Comparison of ENCODE assay signal across 13 cellular contexts in genomic region chr3:15171096-15171495, GRCh38. TPM values are rescaled to one million over a fixed set of nuclear protein-coding genes. Genes with fewer than 3 reads are reported as not detected.
DNase-seq lines count a peak whose midpoint lies in the region; ATAC-seq, FAIRE-seq and TF ChIP-seq lines count a peak whose summit lies in the region.
"Had no signal": no experiment of that assay in that cellular context is flagged by ENCODE, and none has a peak within 500 bp of the region (broad histone marks: within the 10 kb centered on the region; RNA-seq: fewer than 3 reads in every experiment).

No MANE protein-coding gene starts in this region.

- no peak for TF ChIP-seq RAD21 in K562 (CRISPR knock-in tag; conservative IDR thresholded peaks at IDR 0.05 in 1 of 2, IDR thresholded peaks at IDR 0.05 in 1 of 2)

- no peak for FAIRE-seq in K562 (lab: Jason Lieb, UNC)

- intact Hi-C loops in K562 (cut with micrococcal nuclease): no loop called here
- intact Hi-C loops in vagina (cut with DNase I): no loop called here
- intact Hi-C loops in posterior vena cava (cut with DNase I): no loop called here

- no peak overlapping the region for H3K4me3 ChIP-seq in GM12864 (ENCODE audit: low read depth, low read length)
- no peak overlapping the region for H3K4me3 ChIP-seq in K562
- no peak overlapping the region for H3K4me3 ChIP-seq in vagina
- H3K4me3 ChIP-seq: left ventricle myocardium inferior, tibial nerve had no signal

- no peak for TF ChIP-seq POLR2A in K562 (conservative IDR thresholded peaks at IDR 0.05)
- no peak for TF ChIP-seq POLR2A in vagina (IDR thresholded peaks at IDR 0.05)

- no peaks in the 10 kb centered on the region for H3K4me1 ChIP-seq in K562 (replicated peaks in 1 of 2; ENCODE audit: control insufficient read depth in 2 of 2, insufficient read depth in 2 of 2, low read length in 2 of 2)
- peaks cover 5% of the 10 kb centered on the region for H3K4me1 ChIP-seq in vagina
- H3K4me1 ChIP-seq: tibial nerve had no signal

- H3K9ac ChIP-seq in K562 (ENCODE audit: insufficient read depth in 1 of 2, low read depth in 2 of 2, low read length in 2 of 2): no peak overlapping the region

- no TSS peak for BruUV-seq in K562 (replicated peaks; lab: Mats Ljungman, UMichigan)

- H2AFZ ChIP-seq in K562 (ENCODE audit: low read depth, low read length): no peak overlapping the region

- 0% methylated on average over 3 of the region's 3 CpGs for WGBS in K562 (ENCODE audit: insufficient coverage, low coverage, missing lambda C conversion rate)

- DNase-seq in GM12864 (ENCODE audit: low read depth) (peak; percentile 3), K562 (ENCODE audit: extremely low read depth in 1 of 4, low spot score in 3 of 4) (no peak), vagina (ENCODE audit: extremely low spot score in 2 of 2) (no peak), retina (no peak), posterior vena cava (ENCODE audit: low spot score) (no peak)
- DNase-seq: EL, left ventricle myocardium inferior, NCI-H1092 treated with DMSO at 0.1 percent for 48 hours had no signal

- no peaks in the 10 kb centered on the region for H3K79me2 ChIP-seq in K562 (ENCODE audit: control insufficient read depth, insufficient read depth, low read length)

- H3K9me3 ChIP-seq in K562 (replicated peaks; ENCODE audit: control insufficient read depth, insufficient read depth, low read depth, low read length) (no peaks in the 10 kb centered on the region), vagina (no peaks in the 10 kb centered on the region)
- H3K9me3 ChIP-seq: tibial nerve had no signal

- H3K27ac ChIP-seq in K562 (ENCODE audit: extremely low read depth, low read depth, low read length) (no peak overlapping the region), vagina (no peak overlapping the region)
- H3K27ac ChIP-seq: HL-60, left ventricle myocardium inferior, tibial nerve had no signal

- TF ChIP-seq CTCF in GM12864 (IDR thresholded peaks at IDR 0.05; ENCODE audit: low read depth, low read length, missing control alignments) (no peak), K562 (IDR thresholded peaks at IDR 0.05 in 2 of 3, conservative IDR thresholded peaks at IDR 0.05 in 1 of 3; ENCODE audit: insufficient read depth in 2 of 3, low read depth in 1 of 3, low read length in 3 of 3) (no peak), vagina (IDR thresholded peaks at IDR 0.05) (no peak)

- H3K36me3 ChIP-seq in K562 (ENCODE audit: control insufficient read depth, insufficient read depth, low read length) (no peaks in the 10 kb centered on the region), vagina (no peaks in the 10 kb centered on the region)
- H3K36me3 ChIP-seq: left ventricle myocardium inferior, tibial nerve had no signal

- in situ Hi-C loops in K562 (cut with MboI): no loop called here

- no peaks in the 10 kb centered on the region for H3K9me1 ChIP-seq in K562 (ENCODE audit: control insufficient read depth, insufficient read depth, low read length)

- CTCF ChIA-PET in K562 (lab: Yijun Ruan, JAX; ENCODE audit: low intra/inter-chr PET ratio): no interaction called here

- H4K20me1 ChIP-seq in K562 (replicated peaks; ENCODE audit: control insufficient read depth, insufficient read depth, low read length): no peaks in the 10 kb centered on the region

- H3K4me2 ChIP-seq in K562 (ENCODE audit: insufficient read depth, low read length): no peak overlapping the region

- POLR2A ChIA-PET in K562 (lab: Yijun Ruan, JAX): interaction anchor here (0.6 to 1.1 kb wide), 2 partner anchors 22 to 553 kb away, joined by 3 to 4 read pairs; no protein-coding TSS in a partner anchor

- no peak for TF ChIP-seq EP300 in K562 (IDR thresholded peaks at IDR 0.05; ENCODE audit: low read length)

- peak; percentile 58 for ATAC-seq in GM19467 (IDR thresholded peaks at IDR 0.05; ENCODE audit: unreplicated experiment)
- peak; percentile 68 for ATAC-seq in HG03354 (IDR thresholded peaks at IDR 0.05; ENCODE audit: poor library complexity, severe bottlenecking, unreplicated experiment)
- ATAC-seq in K562: no peak
- ATAC-seq in HG03025 (IDR thresholded peaks at IDR 0.05; ENCODE audit: low FRiP score, unreplicated experiment): no peak

- H3K27me3 ChIP-seq in K562 (ENCODE audit: control insufficient read depth in 2 of 2, insufficient read depth in 2 of 2, low read length in 2 of 2): peaks cover 22 to 30% of the 10 kb centered on the region in 2 experiments
- H3K27me3 ChIP-seq in vagina: no peaks in the 10 kb centered on the region
- H3K27me3 ChIP-seq: tibial nerve had no signal

TF ChIP-seq in K562, 482 proteins besides CTCF, POLR2A, EP300 and RAD21:
- TF ChIP-seq CEBPB (tag; IDR thresholded peaks at IDR 0.05) (peak; percentile 29; the same call in 1 of the 2 replicates), FOXA3 (CRISPR knock-in tag; conservative IDR thresholded peaks at IDR 0.05 in 1 of 2, IDR thresholded peaks at IDR 0.05 in 1 of 2) (peak in 1 of 2 experiments; percentile 69; a peak in 2 of 4 replicates), BDP1 (IDR thresholded peaks at IDR 0.05; ENCODE audit: insufficient read depth, insufficient read length) (no peak)

RNA-seq across cellular contexts. Expression of gene CAPN7, which starts 35.0 kb away (rescaled TPM):
- total RNA-seq in K562 (2011; cell fraction: chromatin; rRNA removed; ENCODE audit: low replicate concordance): 37.7 and 89.2 TPM in 2 replicates
- total RNA-seq in K562 (2011; cell fraction: nucleolus; rRNA removed): 26.5 and 27.1 TPM in 2 replicates
- 32.0 and 50.1 TPM in 2 replicates for total RNA-seq in K562 (2011; cell fraction: nucleoplasm; rRNA removed)
- total RNA-seq in K562 (2014; rRNA removed): 27.0 and 32.7 TPM in 2 replicates
- 33.4 and 35.3 TPM in 2 replicates for total RNA-seq in K562 (2014; rRNA removed; fragmentation: Illumina TruSeq; extraction: Trizol)
- total RNA-seq in K562 (2015; rRNA removed; fragmentation: Illumina TruSeq; extraction: Trizol): 31.7 and 37.5 TPM in 2 replicates
- 42.6 and 42.7 TPM in 2 replicates for total RNA-seq in K562 (2021)
- 28.1 and 36.4 TPM in 2 replicates for polyA plus RNA-seq in K562 (2011; rRNA removed)
- 17.9 and 20.3 TPM in 2 replicates for polyA plus RNA-seq in K562 (2011; cell fraction: cytosol; rRNA removed)
- polyA plus RNA-seq in K562 (2011; cell fraction: nucleus; rRNA removed): 29.4 and 33.3 TPM in 2 replicates
- 19.3 and 25.7 TPM in 2 replicates for polyA plus RNA-seq in K562 (2012)
- polyA plus RNA-seq in K562 (2014; fragmentation: Illumina TruSeq; extraction: Trizol): 24.8 and 32.6 TPM in 2 replicates
- polyA plus RNA-seq in K562 (2014; fragmentation: Nextera tagmentation; extraction: Ambion mirVana): 1 to 10 TPM; 6.5 to 10.0 TPM
- polyA plus RNA-seq in K562 (2014; rRNA removed): 23.3 TPM in 2 replicates
- 50.3 and 54.6 TPM in 2 replicates for polyA minus RNA-seq in K562 (2011; rRNA and poly(A)+ RNA removed)
- polyA minus RNA-seq in K562 (2011; cell fraction: cytosol; rRNA and poly(A)+ RNA removed): 24.0 and 25.2 TPM in 2 replicates
- polyA minus RNA-seq in K562 (2011; cell fraction: nucleus; rRNA and poly(A)+ RNA removed): 40.5 and 64.5 TPM in 2 replicates
- 72.4 TPM for total RNA-seq in vagina
- total RNA-seq in posterior vena cava: 10 to 100 TPM; 28.4 to 39.5 TPM

Comparison
In these comparisons a context has a peak if more than half of its experiments do, and no peak if none do; other contexts are left out.
1. ATAC-seq: peak in GM19467 (single experiment) and HG03354 (single experiment); none in K562 (single experiment) and HG03025 (single experiment).